Comparison of ENCODE assay signal across 9 cellular contexts in genomic region chr4:1192493-1193205, GRCh38. TPM values are rescaled to one million over a fixed set of nuclear protein-coding genes. Genes with fewer than 3 reads are reported as not detected.
A peak's percentile ranks its signal among the peaks of the same experiment; 100 is the strongest.
DNase-seq lines count a peak whose midpoint lies in the region; ATAC-seq, FAIRE-seq and TF ChIP-seq lines count a peak whose summit lies in the region.
"Had no signal": no experiment of that assay in that cellular context is flagged by ENCODE, and none has a peak within 500 bp of the region (broad histone marks: within the 10 kb centered on the region; RNA-seq: fewer than 3 reads in every experiment).

No MANE protein-coding gene starts in this region.

- no peaks in the 10 kb centered on the region for H3K9me3 Mint-ChIP-seq in activated naive CD4-positive, alpha-beta T cell treated with anti-CD3 and anti-CD28 coated beads for 36 hours

- no peak overlapping the region for H3K4me3 Mint-ChIP-seq in activated naive CD4-positive, alpha-beta T cell treated with anti-CD3 and anti-CD28 coated beads for 36 hours

- H4K20me1 ChIP-seq in mammary epithelial cell (ENCODE audit: insufficient read depth, low read length) = peaks cover 3% of the 10 kb centered on the region

- in situ Hi-C loops in mammary epithelial cell (cut with MboI; ENCODE audit: low sequenced_read_pairs in 2 of 2) = no loop called here

- no peak overlapping the region for H3K27ac Mint-ChIP-seq in activated naive CD4-positive, alpha-beta T cell treated with anti-CD3 and anti-CD28 coated beads for 36 hours

- H3K27me3 ChIP-seq in mammary epithelial cell (ENCODE audit: insufficient read depth, low read length) = no peaks in the 10 kb centered on the region
- H3K27me3 ChIP-seq in left lung = no peaks in the 10 kb centered on the region
- no peaks in the 10 kb centered on the region for H3K27me3 ChIP-seq in stomach smooth muscle (ENCODE audit: control insufficient read depth in 1 of 2, insufficient read depth in 2 of 2, low read length in 2 of 2)

- no peaks in the 10 kb centered on the region for H3K27me3 Mint-ChIP-seq in activated naive CD4-positive, alpha-beta T cell treated with anti-CD3 and anti-CD28 coated beads for 36 hours (ENCODE audit: low read depth)

- no peaks in the 10 kb centered on the region for H3K4me1 Mint-ChIP-seq in activated naive CD4-positive, alpha-beta T cell treated with anti-CD3 and anti-CD28 coated beads for 36 hours (ENCODE audit: low read depth)

- peak; percentile 93 for FAIRE-seq in HTR-8/SVneo (lab: Jason Lieb, UNC)

- H3K79me2 ChIP-seq in mammary epithelial cell (ENCODE audit: insufficient read depth, low read length) = no peaks in the 10 kb centered on the region

- DNase-seq in HTR-8/SVneo (ENCODE audit: insufficient read length, low spot score) = peak; percentile 58
- DNase-seq in mammary epithelial cell = no peak
- peak in 1 of 2 donors; percentile 32 for DNase-seq in left lung
- DNase-seq in activated naive CD4-positive, alpha-beta T cell treated with anti-CD3 and anti-CD28 coated beads for 36 hours = no peak
- DNase-seq in GM03348 (ENCODE audit: low spot score) = no peak
- DNase-seq in T-helper 9 cell = no peak
- DNase-seq: NCI-H2171 had no signal

- H3K4me3 ChIP-seq in mammary epithelial cell (replicated peaks in 1 of 3; ENCODE audit: insufficient read depth in 1 of 3, low read depth in 2 of 3, low read length in 3 of 3) (no peak overlapping the region), left lung (no peak overlapping the region), stomach smooth muscle (ENCODE audit: low read length in 2 of 2) (peak overlapping the region; percentile 37 to 55)

- TF ChIP-seq CTCF in mammary epithelial cell (conservative IDR thresholded peaks at IDR 0.05 in 1 of 2, IDR thresholded peaks at IDR 0.05 in 1 of 2; ENCODE audit: extremely low read depth in 1 of 2, insufficient read depth in 1 of 2, low read depth in 1 of 2, low read length in 2 of 2) = no peak
- TF ChIP-seq CTCF in left lung (IDR thresholded peaks at IDR 0.05) = no peak

- ATAC-seq in left lung (peak; percentile 63), HG03175 (IDR thresholded peaks at IDR 0.05; ENCODE audit: unreplicated experiment) (no peak)

- H3K4me2 ChIP-seq in mammary epithelial cell (ENCODE audit: insufficient read depth, low read depth, low read length) = peak overlapping the region; percentile 49

- dilution Hi-C loops in mammary epithelial cell (cut with HindIII; ENCODE audit: low sequenced_read_pairs) = no loop called here

- intact Hi-C loops in mammary epithelial cell (cut with micrococcal nuclease) = loop anchor here (2.0 kb wide), 1 partner anchor 26 kb away; no protein-coding TSS in a partner anchor
- intact Hi-C loops in left lung (cut with DNase I) = no loop called here
- intact Hi-C loops in activated naive CD4-positive, alpha-beta T cell treated with anti-CD3 and anti-CD28 coated beads for 36 hours (cut with micrococcal nuclease) = no loop called here

- CTCF ChIA-PET in mammary epithelial cell (lab: Charles Lee; ENCODE audit: low non-redundant PET) = no interaction called here
- CTCF ChIA-PET in activated naive CD4-positive, alpha-beta T cell treated with anti-CD3 and anti-CD28 coated beads for 36 hours (lab: Charles Lee) = no interaction called here

- no peak overlapping the region for H3K27ac ChIP-seq in mammary epithelial cell (ENCODE audit: insufficient read depth, low read depth, low read length)
- peak overlapping the region; percentile 71 to 79 for H3K27ac ChIP-seq in left lung
- H3K27ac ChIP-seq in stomach smooth muscle (ENCODE audit: low read length) = peak overlapping the region; percentile 89

- H3K4me1 ChIP-seq in mammary epithelial cell (ENCODE audit: insufficient read depth, low read length) = peaks cover 16% of the 10 kb centered on the region
- peaks cover 17 to 27% of the 10 kb centered on the region in 2 donors for H3K4me1 ChIP-seq in left lung
- peaks cover 37% of the 10 kb centered on the region for H3K4me1 ChIP-seq in stomach smooth muscle (ENCODE audit: control insufficient read depth, insufficient read depth, low read length)

- no TSS peak for BruUV-seq in mammary epithelial cell (replicated peaks; lab: Mats Ljungman, UMichigan)

- H2AFZ ChIP-seq in mammary epithelial cell (ENCODE audit: low read depth, low read length) = peak overlapping the region; percentile 45

- H3K36me3 ChIP-seq in mammary epithelial cell (ENCODE audit: insufficient read depth, low read length) (no peaks in the 10 kb centered on the region), left lung (no peaks in the 10 kb centered on the region), stomach smooth muscle (ENCODE audit: control insufficient read depth in 2 of 2, insufficient read depth in 2 of 2, low read length in 2 of 2) (no peaks in the 10 kb centered on the region)

- no peaks in the 10 kb centered on the region for H3K36me3 Mint-ChIP-seq in activated naive CD4-positive, alpha-beta T cell treated with anti-CD3 and anti-CD28 coated beads for 36 hours (ENCODE audit: low read depth)

- H3K9me3 ChIP-seq in mammary epithelial cell (replicated peaks; ENCODE audit: insufficient read depth, low read length) (no peaks in the 10 kb centered on the region), left lung (no peaks in the 10 kb centered on the region), stomach smooth muscle (ENCODE audit: control insufficient read depth in 2 of 2, low read length in 2 of 2) (no peaks in the 10 kb centered on the region)

- H3K9ac ChIP-seq in mammary epithelial cell (ENCODE audit: insufficient read depth, low read length) (no peak overlapping the region), stomach smooth muscle (ENCODE audit: low read length in 2 of 2) (peak overlapping the region; percentile 51 to 53)

- WGBS in mammary epithelial cell (ENCODE audit: low coverage, missing lambda C conversion rate) = 20% methylated on average over 10 of the region's 13 CpGs

RNA-seq across cellular contexts. Expression of gene SPON2, which starts 20.3 kb away (rescaled TPM):
- total RNA-seq in mammary epithelial cell (1 to 10 TPM in 1 of 2 donors, under 1 TPM in 1; 0.83 to 1.2 TPM), left lung (10 to 100 TPM; 66.0 to 94.2 TPM)
- polyA plus RNA-seq in mammary epithelial cell = 0.11 TPM
- not detected for polyA minus RNA-seq in mammary epithelial cell
- 1 to 10 TPM; 4.8 to 5.5 TPM for total RNA-seq in activated naive CD4-positive, alpha-beta T cell treated with anti-CD3 and anti-CD28 coated beads for 36 hours

RNA-seq across cellular contexts. Expression of gene CTBP1, which starts 56.3 kb away (rescaled TPM):
- total RNA-seq in mammary epithelial cell (100 to 1,000 TPM; 127 to 237 TPM), left lung (100 to 1,000 TPM; 146 to 167 TPM)
- 83.3 TPM for polyA plus RNA-seq in mammary epithelial cell
- polyA minus RNA-seq in mammary epithelial cell = 32.7 TPM
- 100 to 1,000 TPM; 136 to 140 TPM for total RNA-seq in activated naive CD4-positive, alpha-beta T cell treated with anti-CD3 and anti-CD28 coated beads for 36 hours

Comparison
In these comparisons a context has a peak if more than half of its experiments do, and no peak if none do; other contexts are left out.
1. H3K4me3 ChIP-seq: peak in stomach smooth muscle (2 of 2); none in mammary epithelial cell (0 of 3) and left lung (0 of 2).
2. RNA of gene SPON2, which starts 20.3 kb away (total RNA-seq): 66.0 to 94.2 TPM in left lung; 4.8 to 5.5 TPM in activated naive CD4-positive, alpha-beta T cell treated with anti-CD3 and anti-CD28 coated beads for 36 hours and 0.83 to 1.2 TPM in mammary epithelial cell; every median in the first group is over 10 times any median in the second.